28 cellular contexts compared by ENCODE assay signal in the genomic region with DNA sequence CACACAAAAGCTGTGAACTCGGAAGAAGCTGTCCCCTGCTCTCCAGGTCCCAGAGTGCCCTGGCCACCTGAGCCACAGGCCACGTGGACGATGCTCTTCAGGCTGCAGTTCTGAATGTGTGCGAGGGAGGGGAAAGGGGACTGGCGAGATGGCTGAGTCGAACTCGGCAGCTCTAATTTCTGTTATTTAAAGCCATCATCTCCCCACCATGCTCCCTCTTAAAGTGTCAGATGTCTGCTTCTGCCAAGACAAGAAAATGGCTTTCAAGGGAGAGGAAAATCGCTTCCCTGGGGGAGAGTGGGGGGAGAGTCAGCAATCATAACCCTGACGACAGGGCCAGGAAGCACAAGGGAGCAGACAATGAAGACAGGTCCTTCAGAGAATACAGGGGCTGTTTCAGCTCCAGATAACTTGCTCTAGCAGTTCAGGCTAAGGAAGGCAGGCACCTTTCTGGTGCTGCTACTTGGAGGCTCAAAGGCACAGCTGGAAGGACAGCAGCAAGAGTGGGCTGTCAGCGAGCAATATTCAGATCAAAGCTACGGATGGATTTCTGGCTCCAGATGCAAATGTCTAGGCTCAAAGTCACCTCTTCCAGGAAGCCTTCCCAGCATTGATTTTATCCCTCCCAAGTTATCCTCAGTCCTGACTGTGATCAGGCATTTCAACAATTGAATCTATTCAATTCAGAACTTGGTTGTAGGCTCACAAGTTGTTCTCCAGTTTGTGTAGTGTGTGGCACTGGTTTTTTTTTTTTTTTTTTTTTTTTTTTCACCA. TPM values are rescaled to one million over a fixed set of nuclear protein-coding genes. Genes with fewer than 3 reads are reported as not detected.
DNase-seq lines count a peak whose midpoint lies in the region; ATAC-seq, FAIRE-seq and TF ChIP-seq lines count a peak whose summit lies in the region.
"Had no signal": no experiment of that assay in that cellular context is flagged by ENCODE, and none has a peak within 500 bp of the region (broad histone marks: within the 10 kb centered on the region; RNA-seq: fewer than 3 reads in every experiment).

No MANE protein-coding gene starts in this region.

- no peaks in the 10 kb centered on the region for H3K36me3 ChIP-seq in right atrium auricular region
- H3K36me3 ChIP-seq in keratinocyte (ENCODE audit: control insufficient read depth in 2 of 2, extremely low read depth in 1 of 2, insufficient read depth in 2 of 2, low read length in 2 of 2): no peaks in the 10 kb centered on the region
- H3K36me3 ChIP-seq: BLaER1 treated with 17β-estradiol and CSF1 and Interleukin-3, amounts not matched to agents 10 nM and 100 nM; brain microvascular endothelial cell; esophagus muscularis mucosa; gastrocnemius medialis; pancreas; SJCRH30 had no signal

- no peak overlapping the region for H3K9ac ChIP-seq in keratinocyte (ENCODE audit: control insufficient read depth, extremely low read depth, insufficient read depth, low read length)
- H3K9ac ChIP-seq: BLaER1 treated with 17β-estradiol and CSF1 and Interleukin-3, amounts not matched to agents 10 nM and 100 nM had no signal

- DNase-seq in Right ventricle myocardium inferior (ENCODE audit: missing footprints) (peak; percentile 28), right atrium auricular region (ENCODE audit: low spot score) (no peak), NCI-H2227 (lab: John Stamatoyannopoulos, UW; ENCODE audit: unreplicated experiment) (peak; percentile 89), keratinocyte (ENCODE audit: low read depth, low spot score) (no peak), A172 (ENCODE audit: low spot score) (no peak)
- DNase-seq: activated gamma-delta T cell; activated naive CD8-positive, alpha-beta T cell treated with anti-CD3 and anti-CD28 coated beads, Interleukin-2, amount 50 U/mL, for 24 hours; brain microvascular endothelial cell; effector memory CD8-positive, alpha-beta T cell; gastrocnemius medialis; kidney glomerular epithelial cell; NCI-H226; pancreas; PC-9; SJCRH30; stimulated activated CD4-positive, alpha-beta T cell treated with anti-CD3 and anti-CD28 coated beads, Interleukin-15, amount 100 ng/mL, for 24 hours; stimulated activated CD8-positive, alpha-beta memory T cell treated with anti-CD3 and anti-CD28 coated beads, Interleukin-4, amount 100 ng/mL, for 48 hours; T-helper 2 cell; trophoblast cell had no signal

- H3K4me3 ChIP-seq in right atrium auricular region (no peak overlapping the region), keratinocyte (ENCODE audit: control insufficient read depth in 2 of 3, extremely low read depth in 1 of 3, insufficient read depth in 2 of 3, low read depth in 1 of 3, low read length in 3 of 3) (no peak overlapping the region)
- H3K4me3 ChIP-seq: BLaER1 treated with 17β-estradiol and CSF1 and Interleukin-3, amounts not matched to agents 10 nM and 100 nM; esophagus muscularis mucosa; gastrocnemius medialis; pancreas; PC-9; SJCRH30 had no signal

- TF ChIP-seq CTCF in right atrium auricular region (IDR thresholded peaks at IDR 0.05) (no peak), keratinocyte (optimal IDR thresholded peaks at IDR 0.05 in 1 of 3, IDR thresholded peaks at IDR 0.05 in 1 of 3, conservative IDR thresholded peaks at IDR 0.05 in 1 of 3; ENCODE audit: extremely low read depth in 1 of 3, insufficient read depth in 2 of 3, low read length in 3 of 3) (no peak)

- FAIRE-seq in keratinocyte (lab: Jason Lieb, UNC): peak; percentile 34
- FAIRE-seq: colon, pancreas had no signal

- H2AFZ ChIP-seq in keratinocyte (ENCODE audit: control insufficient read depth, low read length): no peak overlapping the region
- H2AFZ ChIP-seq: PC-9 had no signal

- H3K27me3 ChIP-seq in right atrium auricular region (no peaks in the 10 kb centered on the region), keratinocyte (ENCODE audit: control insufficient read depth, extremely low read depth, insufficient read depth, low read length) (peaks cover 60% of the 10 kb centered on the region)
- H3K27me3 ChIP-seq: brain microvascular endothelial cell, pancreas, SJCRH30 had no signal

- no peak overlapping the region for H3K4me2 ChIP-seq in keratinocyte (ENCODE audit: control insufficient read depth, extremely low read depth, insufficient read depth, low read depth, low read length)
- H3K4me2 ChIP-seq: BLaER1 treated with 17β-estradiol and CSF1 and Interleukin-3, amounts not matched to agents 10 nM and 100 nM; PC-9 had no signal

- no peak overlapping the region for H3K27ac ChIP-seq in right atrium auricular region
- H3K27ac ChIP-seq in keratinocyte (ENCODE audit: control insufficient read depth, insufficient read depth, low read length): no peak overlapping the region
- H3K27ac ChIP-seq: BLaER1 treated with 17β-estradiol and CSF1 and Interleukin-3, amounts not matched to agents 10 nM and 100 nM; brain microvascular endothelial cell; esophagus muscularis mucosa; gastrocnemius medialis; pancreas; PC-9; VCaP had no signal

- no peaks in the 10 kb centered on the region for H3K4me1 ChIP-seq in right atrium auricular region
- H3K4me1 ChIP-seq in keratinocyte (ENCODE audit: control insufficient read depth, extremely low read depth, insufficient read depth, low read length): no peaks in the 10 kb centered on the region
- H3K4me1 ChIP-seq: esophagus muscularis mucosa, gastrocnemius medialis, pancreas had no signal

- dilution Hi-C loops in keratinocyte (cut with MboI; ENCODE audit: extremely low pct_ligation_motif_present, low sequenced_read_pairs): no loop called here

- no peaks in the 10 kb centered on the region for H4K20me1 ChIP-seq in keratinocyte (ENCODE audit: control insufficient read depth, extremely low read depth, insufficient read depth, low read length)

- H3K79me2 ChIP-seq in keratinocyte (ENCODE audit: control insufficient read depth, insufficient read depth, low read length): no peaks in the 10 kb centered on the region

- intact Hi-C loops in Right ventricle myocardium inferior (cut with DNase I): no loop called here

- H3K9me1 ChIP-seq in keratinocyte (ENCODE audit: control insufficient read depth, extremely low read depth, insufficient read depth, low read length): no peaks in the 10 kb centered on the region

- H3K9me3 ChIP-seq in right atrium auricular region: no peaks in the 10 kb centered on the region
- no peaks in the 10 kb centered on the region for H3K9me3 ChIP-seq in keratinocyte (ENCODE audit: control insufficient read depth, low read depth, low read length)
- H3K9me3 ChIP-seq: BLaER1 treated with 17β-estradiol and CSF1 and Interleukin-3, amounts not matched to agents 10 nM and 100 nM; esophagus muscularis mucosa; gastrocnemius medialis; pancreas; SJCRH30 had no signal

- ATAC-seq in Right ventricle myocardium inferior (no peak), HG02623 (IDR thresholded peaks at IDR 0.05; ENCODE audit: unreplicated experiment) (no peak), HG02852 (IDR thresholded peaks at IDR 0.05; ENCODE audit: unreplicated experiment) (no peak), GM19023 (IDR thresholded peaks at IDR 0.05; ENCODE audit: unreplicated experiment) (no peak)
- ATAC-seq: activated naive CD8-positive, alpha-beta T cell treated with anti-CD3 and anti-CD28 coated beads, Interleukin-2, amount 50 U/mL, for 24 hours; effector memory CD8-positive, alpha-beta T cell; gastrocnemius medialis had no signal

RNA-seq across cellular contexts. Expression of a gene that starts 15.5 kb away (rescaled TPM):
- not detected for total RNA-seq in Right ventricle myocardium inferior
- total RNA-seq in right atrium auricular region: not detected
- not detected in 3 replicates for polyA plus RNA-seq in keratinocyte
- not detected for polyA plus RNA-seq in keratinocyte (2011; ENCODE audit: low read depth)
- not detected in 2 replicates for polyA plus RNA-seq in keratinocyte (2011; cell fraction: cytosol; rRNA removed)
- polyA plus RNA-seq in keratinocyte (2011; cell fraction: nucleus; rRNA removed): not detected in 2 replicates
- polyA plus RNA-seq in keratinocyte (2012; ENCODE audit: low replicate concordance): not detected in 2 replicates
- not detected in 3 replicates for polyA minus RNA-seq in keratinocyte
- not detected for polyA minus RNA-seq in keratinocyte (2011; cell fraction: cytosol; rRNA and poly(A)+ RNA removed)
- polyA minus RNA-seq in keratinocyte (2011; cell fraction: nucleus; rRNA and poly(A)+ RNA removed): not detected in 2 replicates
- 0.24 TPM in 1 of 2 replicates, not detected in the other for total RNA-seq in A172 (2014; rRNA removed; shearing (Covaris generic))
- total RNA-seq: esophagus muscularis mucosa, gastrocnemius medialis, HT1080, pancreas, sciatic nerve had no signal
- polyA plus RNA-seq: pancreas had no signal

RNA-seq across cellular contexts. Expression of a gene that starts 18.1 kb away (rescaled TPM):
- total RNA-seq in Right ventricle myocardium inferior (not detected), right atrium auricular region (under 1 TPM; 0.22 to 0.55 TPM)
- 0.09 TPM in 1 of 3 replicates, not detected in the others for polyA plus RNA-seq in keratinocyte
- polyA plus RNA-seq in keratinocyte (2011; ENCODE audit: low read depth): not detected
- not detected in 2 replicates for polyA plus RNA-seq in keratinocyte (2011; cell fraction: cytosol; rRNA removed)
- polyA plus RNA-seq in keratinocyte (2011; cell fraction: nucleus; rRNA removed): 0.08 TPM in 1 of 2 replicates, not detected in the other
- polyA plus RNA-seq in keratinocyte (2012; ENCODE audit: low replicate concordance): not detected in 2 replicates
- not detected in 3 replicates for polyA minus RNA-seq in keratinocyte
- polyA minus RNA-seq in keratinocyte (2011; cell fraction: cytosol; rRNA and poly(A)+ RNA removed): not detected
- polyA minus RNA-seq in keratinocyte (2011; cell fraction: nucleus; rRNA and poly(A)+ RNA removed): 0.21 TPM in 1 of 2 replicates, not detected in the other
- 2.0 and 3.0 TPM in 2 replicates for total RNA-seq in A172 (2014; rRNA removed; shearing (Covaris generic))
- total RNA-seq: gastrocnemius medialis, HT1080 had no signal

RNA-seq across cellular contexts. Expression of a gene that starts 47.2 kb away (rescaled TPM):
- total RNA-seq in Right ventricle myocardium inferior (13.8 TPM), right atrium auricular region (10 to 100 TPM; 51.9 to 59.9 TPM)
- not detected in 3 replicates for polyA plus RNA-seq in keratinocyte
- polyA plus RNA-seq in keratinocyte (2011; ENCODE audit: low read depth): not detected
- not detected in 2 replicates for polyA plus RNA-seq in keratinocyte (2011; cell fraction: cytosol; rRNA removed)
- polyA plus RNA-seq in keratinocyte (2011; cell fraction: nucleus; rRNA removed): not detected in 2 replicates
- not detected in 2 replicates for polyA plus RNA-seq in keratinocyte (2012; ENCODE audit: low replicate concordance)
- not detected in 3 replicates for polyA minus RNA-seq in keratinocyte
- not detected for polyA minus RNA-seq in keratinocyte (2011; cell fraction: cytosol; rRNA and poly(A)+ RNA removed)
- polyA minus RNA-seq in keratinocyte (2011; cell fraction: nucleus; rRNA and poly(A)+ RNA removed): not detected in 2 replicates
- 0.41 and 0.53 TPM in 2 replicates for total RNA-seq in A172 (2014; rRNA removed; shearing (Covaris generic))
- total RNA-seq: PC-9 had no signal

Comparison
In these comparisons a context has a peak if more than half of its experiments do, and no peak if none do; other contexts are left out.
1. DNase-seq: peak in Right ventricle myocardium inferior (single experiment) and NCI-H2227 (single experiment); none in right atrium auricular region (single experiment), keratinocyte (single experiment) and A172 (single experiment).